In the genomic region with DNA sequence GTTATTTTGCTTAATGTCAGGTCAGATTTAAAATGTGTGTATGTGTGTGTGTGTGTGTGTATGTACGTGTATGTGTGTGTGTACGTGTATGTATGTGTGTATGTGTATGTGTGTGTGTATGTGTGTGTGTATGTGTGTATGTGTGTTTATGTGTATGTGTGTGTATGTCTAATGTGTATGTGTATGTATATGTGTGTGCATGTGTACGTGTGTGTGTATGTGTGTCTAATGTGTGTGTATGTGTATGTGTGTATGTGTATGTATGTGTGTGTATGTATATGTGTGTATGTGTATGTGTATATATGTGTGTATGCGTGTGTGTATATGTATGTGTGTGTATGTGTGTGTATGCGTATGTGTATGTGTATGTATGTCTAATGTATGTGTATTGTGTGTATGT, we compare ENCODE assay signal across 18 cellular contexts.
DNase-seq lines count a peak whose midpoint lies in the region; ATAC-seq, FAIRE-seq and TF ChIP-seq lines count a peak whose summit lies in the region.
"Had no signal": no experiment of that assay in that cellular context is flagged by ENCODE, and none has a peak within 500 bp of the region (broad histone marks: within the 10 kb centered on the region; RNA-seq: fewer than 3 reads in every experiment).

No MANE protein-coding gene starts in this region.

- H3K27me3 Mint-ChIP-seq in WTC11 (ENCODE audit: low read depth) (no peaks in the 10 kb centered on the region), mesothelial cell of epicardium (ENCODE audit: low read depth) (peaks cover 9% of the 10 kb centered on the region)
- peaks cover 29% of the 10 kb centered on the region for H3K27me3 Mint-ChIP-seq in stimulated activated memory B cell treated with anti-CD40 and anti-IgM and Interleukin-4, amounts not matched to agents 10 μg/mL and 1 μg/mL and 100 μg/mL, for 72 hours

- CTCF ChIA-PET in WTC11 (lab: Charles Lee): interaction anchor here (0.8 kb wide), 1 partner anchor 74 kb away, joined by 4 read pairs; no protein-coding TSS in a partner anchor

- H3K4me3 Mint-ChIP-seq in WTC11 (no peak overlapping the region), mesothelial cell of epicardium (no peak overlapping the region)
- no peak overlapping the region for H3K4me3 Mint-ChIP-seq in stimulated activated memory B cell treated with anti-CD40 and anti-IgM and Interleukin-4, amounts not matched to agents 10 μg/mL and 1 μg/mL and 100 μg/mL, for 72 hours

- H3K9me3 Mint-ChIP-seq in WTC11 (peaks cover 9% of the 10 kb centered on the region), mesothelial cell of epicardium (no peaks in the 10 kb centered on the region)
- peaks cover 8% of the 10 kb centered on the region for H3K9me3 Mint-ChIP-seq in stimulated activated memory B cell treated with anti-CD40 and anti-IgM and Interleukin-4, amounts not matched to agents 10 μg/mL and 1 μg/mL and 100 μg/mL, for 72 hours

- FAIRE-seq in D721Med (lab: Jason Lieb, UNC): peak; percentile 96

- DNase-seq in D721Med (ENCODE audit: insufficient read length, low spot score) (no peak), WTC11 (ENCODE audit: low spot score) (no peak), mesothelial cell of epicardium (ENCODE audit: low spot score in 2 of 2, unreplicated experiment in 2 of 2) (no peak), HT-29 (ENCODE audit: low spot score) (no peak), NCI-H2196 treated with DMSO at 0.1 percent for 48 hours (lab: John Stamatoyannopoulos, UW; ENCODE audit: unreplicated experiment) (no peak), SKM-1 (lab: John Stamatoyannopoulos, UW; ENCODE audit: unreplicated experiment) (no peak)
- DNase-seq: DMS153, HCEC 1CT, NCI-H1417 treated with DMSO at 0.1 percent for 48 hours, NCI-H2029, NCI-H2171, NCI-H774, PC-9, SJCRH30 had no signal

- H3K4me1 Mint-ChIP-seq in WTC11 (peaks cover 53% of the 10 kb centered on the region), mesothelial cell of epicardium (peaks cover 46% of the 10 kb centered on the region)
- H3K4me1 Mint-ChIP-seq in stimulated activated memory B cell treated with anti-CD40 and anti-IgM and Interleukin-4, amounts not matched to agents 10 μg/mL and 1 μg/mL and 100 μg/mL, for 72 hours: peaks cover 24% of the 10 kb centered on the region

- ATAC-seq in WTC11: no peak
- ATAC-seq in stimulated activated memory B cell treated with anti-CD40 and anti-IgM and Interleukin-4, amounts not matched to agents 10 μg/mL and 1 μg/mL and 100 μg/mL, for 72 hours: no peak
- ATAC-seq: A549, K562 had no signal

- H3K27ac Mint-ChIP-seq in WTC11 (peak overlapping the region; percentile 19; the same call in 1 of the 2 replicates), mesothelial cell of epicardium (peak overlapping the region; percentile 74)
- peak overlapping the region; percentile 1 for H3K27ac Mint-ChIP-seq in stimulated activated memory B cell treated with anti-CD40 and anti-IgM and Interleukin-4, amounts not matched to agents 10 μg/mL and 1 μg/mL and 100 μg/mL, for 72 hours

- TF ChIP-seq CTCF in D721Med (IDR thresholded peaks at IDR 0.05; ENCODE audit: insufficient read depth, missing control alignments) (no peak), WTC11 (IDR thresholded peaks at IDR 0.05) (no peak), mesothelial cell of epicardium (IDR thresholded peaks at IDR 0.05; ENCODE audit: unreplicated experiment) (no peak)

- no peaks in the 10 kb centered on the region for H3K36me3 Mint-ChIP-seq in WTC11
- H3K36me3 Mint-ChIP-seq in mesothelial cell of epicardium: no peaks in the 10 kb centered on the region
- H3K36me3 Mint-ChIP-seq in stimulated activated memory B cell treated with anti-CD40 and anti-IgM and Interleukin-4, amounts not matched to agents 10 μg/mL and 1 μg/mL and 100 μg/mL, for 72 hours: no peaks in the 10 kb centered on the region
- H3K36me3 Mint-ChIP-seq: CD14-positive monocyte had no signal

- POLR2A ChIA-PET in WTC11 (lab: Charles Lee): no interaction called here

TF ChIP-seq in WTC11, 78 proteins besides CTCF, POLR2A, EP300 and RAD21:
- TF ChIP-seq ESRRA (CRISPR knock-in tag; IDR thresholded peaks at IDR 0.05; ENCODE audit: borderline replicate concordance) (no peak), NFE2L1 (CRISPR knock-in tag; IDR thresholded peaks at IDR 0.05) (no peak), ZBTB43 (CRISPR knock-in tag; IDR thresholded peaks at IDR 0.05) (no peak), ZNF396 (CRISPR knock-in tag; IDR thresholded peaks at IDR 0.05; ENCODE audit: borderline replicate concordance) (no peak), CREM (CRISPR knock-in tag; IDR thresholded peaks at IDR 0.05) (no peak), ATF6 (CRISPR knock-in tag; IDR thresholded peaks at IDR 0.05) (no peak), JAZF1 (CRISPR knock-in tag; IDR thresholded peaks at IDR 0.05) (no peak), NR3C1 (CRISPR knock-in tag; conservative IDR thresholded peaks at IDR 0.05; ENCODE audit: low read depth) (no peak), IRF2 (CRISPR knock-in tag; IDR thresholded peaks at IDR 0.05; ENCODE audit: borderline replicate concordance, low read depth) (no peak), USF2 (CRISPR knock-in tag; IDR thresholded peaks at IDR 0.05) (no peak), HMGXB4 (CRISPR knock-in tag; IDR thresholded peaks at IDR 0.05) (no peak)
- TF ChIP-seq, protein P1, sequence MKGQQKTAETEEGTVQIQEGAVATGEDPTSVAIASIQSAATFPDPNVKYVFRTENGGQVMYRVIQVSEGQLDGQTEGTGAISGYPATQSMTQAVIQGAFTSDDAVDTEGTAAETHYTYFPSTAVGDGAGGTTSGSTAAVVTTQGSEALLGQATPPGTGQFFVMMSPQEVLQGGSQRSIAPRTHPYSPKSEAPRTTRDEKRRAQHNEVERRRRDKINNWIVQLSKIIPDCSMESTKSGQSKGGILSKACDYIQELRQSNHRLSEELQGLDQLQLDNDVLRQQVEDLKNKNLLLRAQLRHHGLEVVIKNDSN (CRISPR knock-in tag; IDR thresholded peaks at IDR 0.05): no peak

Comparison
In these comparisons a context has a peak if more than half of its experiments do, and no peak if none do; other contexts are left out.
1. H3K27ac Mint-ChIP-seq: peak in every context shown above with its lines; median percentile 74 in mesothelial cell of epicardium; 19 in WTC11; 1 in stimulated activated memory B cell treated with anti-CD40 and anti-IgM and Interleukin-4, amounts not matched to agents 10 μg/mL and 1 μg/mL and 100 μg/mL, for 72 hours.